20 cellular contexts compared by ENCODE assay signal in genomic region chr9:120235081-120235480, GRCh38.
"Had no signal": no experiment of that assay in that cellular context is flagged by ENCODE, and none has a peak within 500 bp of the region (broad histone marks: within the 10 kb centered on the region; RNA-seq: fewer than 3 reads in every experiment).

No MANE protein-coding gene starts in this region.

- H3K4me1 ChIP-seq: foreskin keratinocyte, neural progenitor cell, tibial artery had no signal

- ATAC-seq: activated CD8-positive, alpha-beta T cell treated with anti-CD3 and anti-CD28 coated beads, Interleukin-2, amount 10 ng/mL, durations not matched to agents 7 days and 5 days; foreskin keratinocyte; left lobe of liver had no signal

- H3K9me3 Mint-ChIP-seq: activated CD4-positive, alpha-beta T cell treated with anti-CD3 and anti-CD28 coated beads, Interleukin-2, amount 10 ng/mL, durations not matched to agents 24 days and 14 days; activated T-cell treated with anti-CD3 and anti-CD28 coated beads, Interleukin-2, amount 50 U/mL, for 24 hours; neural progenitor cell had no signal

- H3K27me3 Mint-ChIP-seq: activated CD4-positive, alpha-beta T cell treated with anti-CD3 and anti-CD28 coated beads, Interleukin-2, amount 10 ng/mL, durations not matched to agents 24 days and 14 days; activated T-cell treated with anti-CD3 and anti-CD28 coated beads, Interleukin-2, amount 50 U/mL, for 24 hours had no signal

- DNase-seq: activated CD4-positive, alpha-beta T cell treated with anti-CD3 and anti-CD28 coated beads, Interleukin-2, amount 10 ng/mL, durations not matched to agents 24 days and 14 days; activated CD8-positive, alpha-beta T cell treated with anti-CD3 and anti-CD28 coated beads, Interleukin-2, amount 10 ng/mL, durations not matched to agents 7 days and 5 days; activated naive CD4-positive, alpha-beta T cell treated with anti-CD3 and anti-CD28 coated beads, Interleukin-2, amount 50 U/mL, for 16 hours; activated T-cell treated with anti-CD3 and anti-CD28 coated beads, Interleukin-2, amount 50 U/mL, for 24 hours; aorta; brain microvascular endothelial cell; central memory CD4-positive, alpha-beta T cell; dorsolateral prefrontal cortex; foreskin keratinocyte; hippocampal formation; islet precursor cell; stimulated activated CD4-positive, alpha-beta T cell treated with anti-CD3 and anti-CD28 coated beads, Interleukin-2, amount 100 ng/mL, for 24 hours; stimulated activated naive CD4-positive, alpha-beta T cell treated with Interleukin-2 at 50 U/mL for 16 hours; T1000; tibial artery had no signal

- H3K9me3 ChIP-seq: tibial artery had no signal

- H3K36me3 Mint-ChIP-seq: neural progenitor cell had no signal

- H3K4me3 Mint-ChIP-seq: activated CD4-positive, alpha-beta T cell treated with anti-CD3 and anti-CD28 coated beads, Interleukin-2, amount 10 ng/mL, durations not matched to agents 24 days and 14 days; activated CD8-positive, alpha-beta T cell treated with anti-CD3 and anti-CD28 coated beads, Interleukin-2, amount 10 ng/mL, durations not matched to agents 7 days and 5 days; activated T-cell treated with anti-CD3 and anti-CD28 coated beads, Interleukin-2, amount 50 U/mL, for 24 hours; neural progenitor cell had no signal

- H3K27ac ChIP-seq: brain microvascular endothelial cell, dorsolateral prefrontal cortex, epithelial cell of prostate, foreskin keratinocyte, neural progenitor cell, tibial artery had no signal

- H3K27me3 ChIP-seq: brain microvascular endothelial cell, dorsolateral prefrontal cortex, foreskin keratinocyte, neural progenitor cell, tibial artery had no signal

- H3K36me3 ChIP-seq: brain microvascular endothelial cell, neural progenitor cell, tibial artery had no signal

- H3K4me3 ChIP-seq: dorsolateral prefrontal cortex, lung, neural progenitor cell, tibial artery had no signal

- H3K27ac Mint-ChIP-seq: activated CD4-positive, alpha-beta T cell treated with anti-CD3 and anti-CD28 coated beads, Interleukin-2, amount 10 ng/mL, durations not matched to agents 24 days and 14 days; activated CD8-positive, alpha-beta T cell treated with anti-CD3 and anti-CD28 coated beads, Interleukin-2, amount 10 ng/mL, durations not matched to agents 7 days and 5 days; activated T-cell treated with anti-CD3 and anti-CD28 coated beads, Interleukin-2, amount 50 U/mL, for 24 hours; neural progenitor cell; progenitor cell of endocrine pancreas had no signal

- H3K4me1 Mint-ChIP-seq: activated CD4-positive, alpha-beta T cell treated with anti-CD3 and anti-CD28 coated beads, Interleukin-2, amount 10 ng/mL, durations not matched to agents 24 days and 14 days had no signal
